In the genomic region with DNA sequence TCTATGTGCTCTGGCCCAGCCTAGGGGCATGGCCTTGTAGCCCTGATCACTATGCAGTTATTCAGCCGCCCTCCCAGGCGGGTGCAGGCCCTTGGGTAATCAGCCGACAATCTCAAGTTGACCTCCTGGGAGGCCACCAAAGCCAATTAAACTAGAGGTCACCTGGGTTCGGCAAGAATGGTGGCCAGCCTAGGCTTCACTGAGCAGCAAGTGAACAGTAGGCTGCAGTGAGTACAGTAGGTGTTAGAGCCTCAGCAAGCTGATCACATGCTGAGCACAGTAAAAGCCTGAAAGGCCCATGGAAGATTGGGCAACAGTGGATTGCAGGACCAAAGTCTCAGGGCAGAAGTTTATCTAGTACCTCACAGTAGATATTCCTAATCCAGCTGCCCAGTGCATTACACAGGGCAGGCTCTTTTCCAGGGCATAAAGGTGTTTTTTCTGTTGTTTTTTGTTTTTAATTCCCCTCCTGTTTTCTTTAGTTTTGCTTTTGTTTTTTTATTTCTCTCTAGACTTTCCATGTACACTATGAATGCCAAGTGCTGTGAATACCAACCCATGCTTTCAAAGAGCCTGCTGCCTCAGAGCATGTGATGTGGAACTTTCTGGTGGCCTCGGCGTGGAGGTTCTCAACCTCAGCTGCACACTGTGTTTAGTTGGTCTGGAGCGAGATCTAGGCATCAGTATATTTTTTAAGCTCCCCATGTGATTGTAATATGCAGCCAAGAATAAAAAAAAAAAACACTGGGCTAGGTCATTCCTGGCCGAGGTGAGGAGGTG, we compare ENCODE assay signal across 1 cellular context.
TF ChIP-seq lines count a peak whose summit lies in the region.

No MANE protein-coding gene starts in this region.

TF ChIP-seq in HepG2, 621 proteins besides CTCF, POLR2A, EP300 and RAD21 (continued from another document and continues in another):
- TF ChIP-seq ZHX2 (IDR thresholded peaks at IDR 0.05; ENCODE audit: low read depth) (peak; percentile 81; the same call in 1 of the 2 replicates), ZHX2 (CRISPR knock-in tag; IDR thresholded peaks at IDR 0.05; ENCODE audit: borderline replicate concordance) (no peak), ZSCAN30 (CRISPR knock-in tag; IDR thresholded peaks at IDR 0.05) (0 out of 2 replicates have a peak, but pooled peaks have one; percentile 27), SMARCE1 (IDR thresholded peaks at IDR 0.05; ENCODE audit: borderline replicate concordance) (no peak), DRAP1 (CRISPR knock-in tag; IDR thresholded peaks at IDR 0.05) (peak; percentile 49; the same call in 1 of the 2 replicates), ZNF782 (CRISPR knock-in tag; IDR thresholded peaks at IDR 0.05; ENCODE audit: borderline replicate concordance) (peak; percentile 86; the same call in 1 of the 2 replicates), ATF5 (CRISPR knock-in tag; IDR thresholded peaks at IDR 0.05; ENCODE audit: low read depth) (no peak), SOX13 (IDR thresholded peaks at IDR 0.05) (peak; percentile 73), SOX13 (CRISPR knock-in tag; conservative IDR thresholded peaks at IDR 0.05 in 1 of 2, IDR thresholded peaks at IDR 0.05 in 1 of 2) (peak in 1 of 2 experiments; percentile 92; a peak in 2 of 4 replicates), ATAD3A (CRISPR knock-in tag; IDR thresholded peaks at IDR 0.05) (no peak), ATRX (CRISPR knock-in tag; IDR thresholded peaks at IDR 0.05; ENCODE audit: borderline replicate concordance) (no peak), SSRP1 (CRISPR knock-in tag; IDR thresholded peaks at IDR 0.05) (peak; percentile 80; the same call in 1 of the 2 replicates), GPN1 (CRISPR knock-in tag; IDR thresholded peaks at IDR 0.05; ENCODE audit: borderline replicate concordance) (no peak), ZNF660 (CRISPR knock-in tag; IDR thresholded peaks at IDR 0.05; ENCODE audit: borderline replicate concordance, low read depth) (no peak), ZNF746 (CRISPR knock-in tag; IDR thresholded peaks at IDR 0.05) (peak; percentile 61; the same call in 1 of the 2 replicates), NFKBIZ (CRISPR knock-in tag; IDR thresholded peaks at IDR 0.05) (peak; percentile 87; the same call in 1 of the 2 replicates), ZNF713 (CRISPR knock-in tag; IDR thresholded peaks at IDR 0.05) (no peak), ZZZ3 (CRISPR knock-in tag; IDR thresholded peaks at IDR 0.05; ENCODE audit: borderline replicate concordance) (no peak), ZNF280D (CRISPR knock-in tag; IDR thresholded peaks at IDR 0.05) (peak; percentile 100), DPF2 (CRISPR knock-in tag; IDR thresholded peaks at IDR 0.05; ENCODE audit: borderline replicate concordance, low read depth) (peak; percentile 95; the same call in 1 of the 2 replicates), ZNF101 (CRISPR knock-in tag; IDR thresholded peaks at IDR 0.05; ENCODE audit: borderline replicate concordance, low read depth) (no peak), FOXC1 (CRISPR knock-in tag; IDR thresholded peaks at IDR 0.05; ENCODE audit: borderline replicate concordance) (no peak; the same call in none of the 2 replicates), DNMT3B (CRISPR knock-in tag; conservative IDR thresholded peaks at IDR 0.05) (no peak), ZNF362 (CRISPR knock-in tag; IDR thresholded peaks at IDR 0.05; ENCODE audit: borderline replicate concordance) (peak; percentile 81), ZNF543 (CRISPR knock-in tag; IDR thresholded peaks at IDR 0.05) (peak; percentile 96), ZNF709 (CRISPR knock-in tag; IDR thresholded peaks at IDR 0.05) (peak; percentile 92), ZNF235 (CRISPR knock-in tag; IDR thresholded peaks at IDR 0.05; ENCODE audit: borderline replicate concordance) (no peak), ZNF784 (CRISPR knock-in tag; IDR thresholded peaks at IDR 0.05; ENCODE audit: borderline replicate concordance) (peak; percentile 94), ZNF333 (CRISPR knock-in tag; IDR thresholded peaks at IDR 0.05; ENCODE audit: borderline replicate concordance) (peak; percentile 72; the same call in 1 of the 2 replicates), ZNF720 (CRISPR knock-in tag; IDR thresholded peaks at IDR 0.05) (no peak), KAT2B (IDR thresholded peaks at IDR 0.05; ENCODE audit: borderline replicate concordance, low read depth, low read length) (no peak), MTF2 (CRISPR knock-in tag; IDR thresholded peaks at IDR 0.05; ENCODE audit: borderline replicate concordance) (peak; percentile 59; the same call in 1 of the 2 replicates), MEIS1 (CRISPR knock-in tag; IDR thresholded peaks at IDR 0.05; ENCODE audit: borderline replicate concordance) (0 out of 2 replicates have a peak, but pooled peaks have one; percentile 63), GABPB1 (CRISPR knock-in tag; IDR thresholded peaks at IDR 0.05) (peak; percentile 67), ZNF335 (CRISPR knock-in tag; IDR thresholded peaks at IDR 0.05) (peak; percentile 88; the same call in 1 of the 2 replicates), GTF2F1 (IDR thresholded peaks at IDR 0.05; ENCODE audit: low read length) (no peak), CCAR2 (optimal IDR thresholded peaks at IDR 0.05; ENCODE audit: low read depth, low read length) (no peak), ZNF441 (CRISPR knock-in tag; IDR thresholded peaks at IDR 0.05; ENCODE audit: borderline replicate concordance) (peak; percentile 91), NCOA2 (CRISPR knock-in tag; IDR thresholded peaks at IDR 0.05) (peak; percentile 91)
- TF ChIP-seq, protein P1, sequence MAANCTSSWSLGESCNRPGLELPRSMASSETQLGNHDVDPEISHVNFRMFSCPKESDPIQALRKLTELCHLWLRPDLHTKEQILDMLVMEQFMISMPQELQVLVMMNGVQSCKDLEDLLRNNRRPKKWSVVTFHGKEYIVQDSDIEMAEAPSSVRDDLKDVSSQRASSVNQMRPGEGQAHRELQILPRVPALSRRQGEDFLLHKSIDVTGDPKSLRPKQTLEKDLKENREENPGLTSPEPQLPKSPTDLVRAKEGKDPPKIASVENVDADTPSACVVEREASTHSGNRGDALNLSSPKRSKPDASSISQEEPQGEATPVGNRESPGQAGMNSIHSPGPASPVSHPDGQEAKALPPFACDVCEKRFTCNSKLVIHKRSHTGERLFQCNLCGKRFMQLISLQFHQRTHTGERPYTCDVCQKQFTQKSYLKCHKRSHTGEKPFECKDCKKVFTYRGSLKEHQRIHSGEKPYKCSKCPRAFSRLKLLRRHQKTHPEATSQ (CRISPR knock-in tag; IDR thresholded peaks at IDR 0.05; ENCODE audit: borderline replicate concordance), result peak; percentile 82; the same call in 1 of the 2 replicates
- TF ChIP-seq, protein P2, sequence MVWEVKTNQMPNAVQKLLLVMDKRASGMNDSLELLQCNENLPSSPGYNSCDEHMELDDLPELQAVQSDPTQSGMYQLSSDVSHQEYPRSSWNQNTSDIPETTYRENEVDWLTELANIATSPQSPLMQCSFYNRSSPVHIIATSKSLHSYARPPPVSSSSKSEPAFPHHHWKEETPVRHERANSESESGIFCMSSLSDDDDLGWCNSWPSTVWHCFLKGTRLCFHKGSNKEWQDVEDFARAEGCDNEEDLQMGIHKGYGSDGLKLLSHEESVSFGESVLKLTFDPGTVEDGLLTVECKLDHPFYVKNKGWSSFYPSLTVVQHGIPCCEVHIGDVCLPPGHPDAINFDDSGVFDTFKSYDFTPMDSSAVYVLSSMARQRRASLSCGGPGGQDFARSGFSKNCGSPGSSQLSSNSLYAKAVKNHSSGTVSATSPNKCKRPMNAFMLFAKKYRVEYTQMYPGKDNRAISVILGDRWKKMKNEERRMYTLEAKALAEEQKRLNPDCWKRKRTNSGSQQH (CRISPR knock-in tag; IDR thresholded peaks at IDR 0.05; ENCODE audit: low read depth), result no peak
- TF ChIP-seq, protein P3, sequence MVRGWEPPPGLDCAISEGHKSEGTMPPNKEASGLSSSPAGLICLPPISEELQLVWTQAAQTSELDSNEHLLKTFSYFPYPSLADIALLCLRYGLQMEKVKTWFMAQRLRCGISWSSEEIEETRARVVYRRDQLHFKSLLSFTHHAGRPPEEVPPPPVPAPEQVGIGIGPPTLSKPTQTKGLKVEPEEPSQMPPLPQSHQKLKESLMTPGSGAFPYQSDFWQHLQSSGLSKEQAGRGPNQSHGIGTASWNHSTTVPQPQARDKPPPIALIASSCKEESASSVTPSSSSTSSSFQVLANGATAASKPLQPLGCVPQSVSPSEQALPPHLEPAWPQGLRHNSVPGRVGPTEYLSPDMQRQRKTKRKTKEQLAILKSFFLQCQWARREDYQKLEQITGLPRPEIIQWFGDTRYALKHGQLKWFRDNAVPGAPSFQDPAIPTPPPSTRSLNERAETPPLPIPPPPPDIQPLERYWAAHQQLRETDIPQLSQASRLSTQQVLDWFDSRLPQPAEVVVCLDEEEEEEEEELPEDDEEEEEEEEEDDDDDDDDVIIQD (CRISPR knock-in tag; IDR thresholded peaks at IDR 0.05; ENCODE audit: low read depth), result peak; percentile 97
